1 cellular context compared by ENCODE assay signal in genomic region chr6:90110971-90111370, GRCh38.
TF ChIP-seq lines count a peak whose summit lies in the region.

No MANE protein-coding gene starts in this region.

TF ChIP-seq in HepG2, 621 proteins besides CTCF, POLR2A, EP300 and RAD21 (continued from another document):
- TF ChIP-seq HNF1A (IDR thresholded peaks at IDR 0.05; ENCODE audit: low read depth): no peak
- TF ChIP-seq HNF1A (CRISPR knock-in tag; IDR thresholded peaks at IDR 0.05; ENCODE audit: borderline replicate concordance): no peak
- TF ChIP-seq MLXIP (CRISPR knock-in tag; IDR thresholded peaks at IDR 0.05; ENCODE audit: borderline replicate concordance): no peak
- no peak for TF ChIP-seq SMARCE1 (IDR thresholded peaks at IDR 0.05; ENCODE audit: borderline replicate concordance)
- TF ChIP-seq PAF1 (CRISPR knock-in tag; IDR thresholded peaks at IDR 0.05): no peak
